ENCODE assay signal across 8 cellular contexts in the genomic region with DNA sequence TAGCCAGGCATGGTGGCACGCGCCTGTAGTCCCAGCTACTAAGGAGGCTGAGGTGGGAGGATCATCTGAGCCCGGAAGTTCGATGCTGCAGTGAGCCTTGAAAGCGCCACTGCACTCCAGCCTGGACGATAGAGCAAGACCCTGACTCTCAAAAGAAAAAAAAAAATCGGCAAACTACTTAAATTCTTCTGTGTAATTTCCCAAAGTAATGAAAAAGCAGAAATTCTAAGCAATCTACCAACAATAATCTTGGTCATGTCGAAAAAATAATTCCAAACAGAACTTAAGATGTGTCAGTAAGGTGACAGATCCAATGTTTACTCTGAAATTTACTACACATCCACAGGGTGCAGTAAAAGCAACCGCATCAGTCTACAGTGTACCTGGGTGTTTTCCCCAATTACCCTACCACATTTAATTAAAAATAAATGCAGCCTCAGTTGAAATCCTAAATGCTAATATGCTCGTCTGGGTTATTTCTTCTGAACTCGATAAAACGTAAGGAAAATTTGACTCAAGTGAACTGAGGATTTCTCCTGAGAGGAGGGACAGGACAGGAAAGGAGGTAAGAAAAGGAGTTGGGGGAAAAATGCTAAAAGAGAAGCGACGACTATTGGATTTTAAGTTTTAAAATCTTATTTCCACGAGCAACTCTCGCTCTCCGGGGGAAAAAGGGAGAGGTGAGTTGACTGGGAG. TPM values are rescaled to one million over a fixed set of nuclear protein-coding genes. Genes with fewer than 3 reads are reported as not detected.
A peak's percentile ranks its signal among the peaks of the same experiment; 100 is the strongest.
DNase-seq lines count a peak whose midpoint lies in the region; ATAC-seq and TF ChIP-seq lines count a peak whose summit lies in the region.

No MANE protein-coding gene starts in this region.

- H3K9me2 ChIP-seq in MM.1S (replicated peaks; ENCODE audit: insufficient read depth, low read length): no peaks in the 10 kb centered on the region

- ATAC-seq in left cardiac atrium: no peak

- H3K9me3 ChIP-seq in cardiac muscle cell (ENCODE audit: low read depth) (no peaks in the 10 kb centered on the region), MM.1S (replicated peaks; ENCODE audit: insufficient read depth, low read length) (no peaks in the 10 kb centered on the region)

- peaks cover 4% of the 10 kb centered on the region; the same call in 1 of the 2 replicates for H4K20me1 ChIP-seq in MM.1S (ENCODE audit: insufficient read depth, low read length)

- H3K4me1 ChIP-seq in cardiac muscle cell (ENCODE audit: low read depth) (peaks cover 12% of the 10 kb centered on the region), MM.1S (ENCODE audit: low read length) (peaks cover 13% of the 10 kb centered on the region)

- intact Hi-C loops in left cardiac atrium (cut with DNase I): no loop called here

- peaks cover 9% of the 10 kb centered on the region; the same call in 1 of the 2 replicates for H3F3A ChIP-seq in MM.1S (ENCODE audit: insufficient read depth, low read length)

- peaks cover 58% of the 10 kb centered on the region for H3K79me2 ChIP-seq in MM.1S (ENCODE audit: low read length)

- H3K36me3 ChIP-seq in cardiac muscle cell: no peaks in the 10 kb centered on the region
- no peaks in the 10 kb centered on the region; the same call in 1 of the 2 replicates for H3K36me3 ChIP-seq in MM.1S (replicated peaks; ENCODE audit: insufficient read depth, low read length)

- H3K4me2 ChIP-seq in MM.1S (ENCODE audit: low read depth, low read length): peak overlapping the region; percentile 49

- no peaks in the 10 kb centered on the region for H3K27me3 ChIP-seq in cardiac muscle cell
- no peaks in the 10 kb centered on the region for H3K27me3 ChIP-seq in MM.1S (replicated peaks; ENCODE audit: insufficient read depth, low read length)
- H3K27me3 ChIP-seq in layer of hippocampus (ENCODE audit: control insufficient read depth, insufficient read depth, low read length): no peaks in the 10 kb centered on the region

- H3K4me3 ChIP-seq in cardiac muscle cell: peak overlapping the region; percentile 62
- H3K4me3 ChIP-seq in MM.1S (ENCODE audit: low read length): peak overlapping the region; percentile 94
- peak overlapping the region; percentile 99 for H3K4me3 ChIP-seq in astrocyte of the spinal cord (ENCODE audit: low read depth, low read length)

- no peak for TF ChIP-seq CTCF in cardiac muscle cell (IDR thresholded peaks at IDR 0.05; ENCODE audit: low read depth, low read length)
- TF ChIP-seq CTCF in MM.1S (IDR thresholded peaks at IDR 0.05; ENCODE audit: low read length): no peak; the same call in 1 of the 2 replicates
- TF ChIP-seq CTCF in astrocyte of the spinal cord (IDR thresholded peaks at IDR 0.05; ENCODE audit: low read depth, low read length): no peak

- in situ Hi-C loops in astrocyte of the spinal cord (cut with HindIII; ENCODE audit: low sequenced_read_pairs): no loop called here

- peak overlapping the region; percentile 85 for H3K9ac ChIP-seq in MM.1S (ENCODE audit: low read length)

- DNase-seq in cardiac muscle cell (ENCODE audit: low read depth in 1 of 2, low spot score in 1 of 2): no peak
- DNase-seq in left cardiac atrium: no peak
- peak; percentile 44 for DNase-seq in MM.1S
- peak; percentile 40 for DNase-seq in astrocyte of the spinal cord (ENCODE audit: low read depth, low spot score)
- peak; percentile 50 for DNase-seq in superior temporal gyrus (ENCODE audit: extremely low spot score)
- no peak for DNase-seq in Ammon's horn (ENCODE audit: low spot score)
- DNase-seq in NOMO-1 treated with dmso at 0.1 percent for 144 hours (lab: John Stamatoyannopoulos, UW; ENCODE audit: unreplicated experiment): no peak

- H2AFZ ChIP-seq in MM.1S (ENCODE audit: low read length): peak overlapping the region; percentile 86

- H3K27ac ChIP-seq in cardiac muscle cell (no peak overlapping the region), MM.1S (ENCODE audit: low read length) (peak overlapping the region; percentile 72; the same call in 1 of the 2 replicates), layer of hippocampus (ENCODE audit: low read depth, low read length) (peak overlapping the region; percentile 89)

RNA-seq across cellular contexts. Expression of a gene that starts 0.8 kb away (rescaled TPM):
- 39.1 and 47.8 TPM in 2 replicates for total RNA-seq in cardiac muscle cell
- 54.0 and 75.8 TPM in 2 replicates for polyA plus RNA-seq in cardiac muscle cell
- 10 to 100 TPM; 63.0 to 72.5 TPM for total RNA-seq in left cardiac atrium

RNA-seq across cellular contexts. Expression of a gene that starts 44.1 kb away (rescaled TPM):
- total RNA-seq in cardiac muscle cell: 27.7 and 29.7 TPM in 2 replicates
- polyA plus RNA-seq in cardiac muscle cell: 12.4 and 15.5 TPM in 2 replicates
- 10 to 100 TPM; 13.9 to 15.1 TPM for total RNA-seq in left cardiac atrium

RNA-seq across cellular contexts. Expression of a gene that starts 48.4 kb away (rescaled TPM):
- total RNA-seq in cardiac muscle cell: 71.7 and 81.4 TPM in 2 replicates
- 89.9 and 91.4 TPM in 2 replicates for polyA plus RNA-seq in cardiac muscle cell
- 10 to 100 TPM; 58.7 to 64.0 TPM for total RNA-seq in left cardiac atrium

Comparison
In these comparisons a context has a peak if more than half of its experiments do, and no peak if none do; other contexts are left out.
1. DNase-seq: peak in MM.1S (single experiment), astrocyte of the spinal cord (single experiment) and superior temporal gyrus (single experiment); none in cardiac muscle cell (0 of 2), left cardiac atrium (single experiment), Ammon's horn (single experiment) and NOMO-1 treated with dmso at 0.1 percent for 144 hours (single experiment).
2. Peak in every context shown above with its lines, with median percentiles within 50 percentile points of each other: H3K4me3 ChIP-seq.